In the genomic region with DNA sequence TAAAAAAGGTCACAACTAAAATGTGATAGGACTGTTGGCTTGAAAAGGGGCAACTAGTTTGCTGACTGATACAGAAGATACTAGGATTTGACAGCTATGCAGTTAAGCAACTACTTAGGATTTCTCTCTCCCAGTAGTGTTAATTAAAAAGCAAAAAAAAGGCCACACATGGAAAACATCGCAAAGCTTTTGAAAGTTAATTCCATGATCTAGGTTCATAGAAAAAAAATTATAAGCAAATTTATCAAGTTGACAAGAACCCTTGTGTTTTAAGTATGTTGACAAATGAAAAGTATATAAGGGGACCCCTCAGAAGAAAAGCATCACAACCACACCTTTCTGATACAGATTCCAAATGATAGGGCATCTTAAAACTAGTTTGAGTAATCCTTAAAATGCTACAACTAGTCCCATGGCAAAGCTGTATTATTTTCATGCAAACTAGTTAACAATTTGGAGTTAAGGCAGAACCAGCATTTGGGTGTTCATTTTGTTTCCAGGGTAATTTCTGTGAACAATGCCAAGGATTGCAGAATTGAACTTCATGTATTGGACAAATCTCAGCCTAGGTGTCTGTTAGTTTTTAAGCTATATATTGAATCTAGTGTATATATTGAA, we compare ENCODE assay signal across 12 cellular contexts. TPM values are rescaled to one million over a fixed set of nuclear protein-coding genes. Genes with fewer than 3 reads are reported as not detected.
DNase-seq lines count a peak whose midpoint lies in the region; ATAC-seq, FAIRE-seq and TF ChIP-seq lines count a peak whose summit lies in the region.
"Had no signal": no experiment of that assay in that cellular context is flagged by ENCODE, and none has a peak within 500 bp of the region (broad histone marks: within the 10 kb centered on the region; RNA-seq: fewer than 3 reads in every experiment).

No MANE protein-coding gene starts in this region.

- 0 out of 2 replicates have a peak overlapping the region, but pooled peaks have one; percentile 32 for H3K4me2 ChIP-seq in BLaER1

- no peaks in the 10 kb centered on the region for H3K27me3 Mint-ChIP-seq in activated CD4-positive, alpha-beta memory T cell treated with anti-CD3 and anti-CD28 coated beads for 36 hours

- peak; percentile 26 for FAIRE-seq in GM18507 (lab: Jason Lieb, UNC)

- no peak for ATAC-seq in upper lobe of right lung

- 0 out of 2 replicates have a peak overlapping the region, but pooled peaks have one; percentile 24 for H3K9ac ChIP-seq in BLaER1

- no peak overlapping the region for H3K4me3 Mint-ChIP-seq in activated CD4-positive, alpha-beta memory T cell treated with anti-CD3 and anti-CD28 coated beads for 36 hours

- H3K4me3 ChIP-seq in BLaER1 (no peak overlapping the region), muscle layer of duodenum (ENCODE audit: low read depth in 1 of 2, low read length in 2 of 2) (no peak overlapping the region), upper lobe of right lung (no peak overlapping the region)

- no peak for TF ChIP-seq CTCF in upper lobe of right lung (IDR thresholded peaks at IDR 0.05)

- POLR2A ChIA-PET in activated CD4-positive, alpha-beta memory T cell treated with anti-CD3 and anti-CD28 coated beads for 36 hours (lab: Charles Lee), result interaction anchor here (1.1 to 3.2 kb wide), 4 partner anchors 10 to 139 kb away, joined by 3 to 28 read pairs (median 14); partner anchors contain the start of gene SRSF10

- CTCF ChIA-PET in activated CD4-positive, alpha-beta memory T cell treated with anti-CD3 and anti-CD28 coated beads for 36 hours (lab: Charles Lee), result interaction anchor here (0.6 to 1.9 kb wide), 6 partner anchors 13 to 540 kb away, joined by 3 to 7 read pairs (median 3); no protein-coding TSS in a partner anchor

- H3K4me1 ChIP-seq in BLaER1, result peaks cover 41% of the 10 kb centered on the region
- H3K4me1 ChIP-seq in muscle layer of duodenum (ENCODE audit: control insufficient read depth in 1 of 2, insufficient read depth in 2 of 2, low read length in 2 of 2), result peaks cover 15 to 31% of the 10 kb centered on the region in 2 donors
- H3K4me1 ChIP-seq in upper lobe of right lung, result peaks cover 34% of the 10 kb centered on the region

- peak overlapping the region; percentile 84 for H3K27ac Mint-ChIP-seq in activated CD4-positive, alpha-beta memory T cell treated with anti-CD3 and anti-CD28 coated beads for 36 hours

- H3K9me3 Mint-ChIP-seq in activated CD4-positive, alpha-beta memory T cell treated with anti-CD3 and anti-CD28 coated beads for 36 hours, result no peaks in the 10 kb centered on the region

- intact Hi-C loops in activated CD4-positive, alpha-beta memory T cell treated with anti-CD3 and anti-CD28 coated beads for 36 hours (cut with micrococcal nuclease), result loop anchor here (1.0 kb wide), 1 partner anchor 17 kb away; the partner anchor contains the start of gene SRSF10
- intact Hi-C loops in upper lobe of right lung (cut with DNase I), result no loop called here

- H3K27me3 ChIP-seq in BLaER1 (no peaks in the 10 kb centered on the region), muscle layer of duodenum (ENCODE audit: low read depth, low read length) (no peaks in the 10 kb centered on the region), upper lobe of right lung (no peaks in the 10 kb centered on the region)

- H3K36me3 ChIP-seq in BLaER1 (peaks cover 66% of the 10 kb centered on the region), muscle layer of duodenum (ENCODE audit: control insufficient read depth in 1 of 2, insufficient read depth in 2 of 2, low read length in 2 of 2) (peaks cover 20 to 34% of the 10 kb centered on the region in 2 donors), upper lobe of right lung (peaks cover 71% of the 10 kb centered on the region)

- H3K36me3 Mint-ChIP-seq in activated CD4-positive, alpha-beta memory T cell treated with anti-CD3 and anti-CD28 coated beads for 36 hours, result peaks cover 71% of the 10 kb centered on the region

- peaks cover 65% of the 10 kb centered on the region for H3K4me1 Mint-ChIP-seq in activated CD4-positive, alpha-beta memory T cell treated with anti-CD3 and anti-CD28 coated beads for 36 hours (ENCODE audit: low read depth)

- peaks cover 80% of the 10 kb centered on the region for H4K20me1 ChIP-seq in BLaER1

- DNase-seq in GM18507 (ENCODE audit: extremely low spot score, insufficient read length, low read depth) (no peak), upper lobe of right lung (no peak), ecto neural progenitor cell (ENCODE audit: low spot score) (no peak), NCI-H524 (lab: John Stamatoyannopoulos, UW) (no peak)
- no peak for DNase-seq in activated CD4-positive, alpha-beta memory T cell treated with anti-CD3 and anti-CD28 coated beads for 36 hours
- DNase-seq in stimulated activated CD4-positive, alpha-beta T cell treated with anti-CD3 and anti-CD28 coated beads, Interleukin-2, amount 100 ng/mL, for 48 hours, result no peak
- DNase-seq: cortex of kidney, EL, hippocampal formation, KG1 had no signal

- H3K27ac ChIP-seq in BLaER1 (no peak overlapping the region), muscle layer of duodenum (ENCODE audit: low read length) (peak overlapping the region; percentile 39), upper lobe of right lung (no peak overlapping the region)

- H3K9me3 ChIP-seq in BLaER1 (no peaks in the 10 kb centered on the region), muscle layer of duodenum (ENCODE audit: control insufficient read depth in 1 of 2, low read length in 2 of 2) (no peaks in the 10 kb centered on the region), upper lobe of right lung (no peaks in the 10 kb centered on the region)

RNA-seq across cellular contexts. Expression of gene PNRC2, which starts 4.1 kb away (rescaled TPM):
- 100 to 1,000 TPM; 116 to 120 TPM for total RNA-seq in activated CD4-positive, alpha-beta memory T cell treated with anti-CD3 and anti-CD28 coated beads for 36 hours
- total RNA-seq in upper lobe of right lung, result 119 TPM

RNA-seq across cellular contexts. Expression of gene SRSF10, which starts 16.4 kb away (rescaled TPM):
- total RNA-seq in activated CD4-positive, alpha-beta memory T cell treated with anti-CD3 and anti-CD28 coated beads for 36 hours, result 100 to 1,000 TPM; 175 to 184 TPM
- 96.0 TPM for total RNA-seq in upper lobe of right lung

RNA-seq across cellular contexts. Expression of gene CNR2, which starts 50.6 kb away (rescaled TPM):
- not detected for total RNA-seq in activated CD4-positive, alpha-beta memory T cell treated with anti-CD3 and anti-CD28 coated beads for 36 hours
- 0.06 TPM for total RNA-seq in upper lobe of right lung
